8 cellular contexts compared by ENCODE assay signal in the genomic region with DNA sequence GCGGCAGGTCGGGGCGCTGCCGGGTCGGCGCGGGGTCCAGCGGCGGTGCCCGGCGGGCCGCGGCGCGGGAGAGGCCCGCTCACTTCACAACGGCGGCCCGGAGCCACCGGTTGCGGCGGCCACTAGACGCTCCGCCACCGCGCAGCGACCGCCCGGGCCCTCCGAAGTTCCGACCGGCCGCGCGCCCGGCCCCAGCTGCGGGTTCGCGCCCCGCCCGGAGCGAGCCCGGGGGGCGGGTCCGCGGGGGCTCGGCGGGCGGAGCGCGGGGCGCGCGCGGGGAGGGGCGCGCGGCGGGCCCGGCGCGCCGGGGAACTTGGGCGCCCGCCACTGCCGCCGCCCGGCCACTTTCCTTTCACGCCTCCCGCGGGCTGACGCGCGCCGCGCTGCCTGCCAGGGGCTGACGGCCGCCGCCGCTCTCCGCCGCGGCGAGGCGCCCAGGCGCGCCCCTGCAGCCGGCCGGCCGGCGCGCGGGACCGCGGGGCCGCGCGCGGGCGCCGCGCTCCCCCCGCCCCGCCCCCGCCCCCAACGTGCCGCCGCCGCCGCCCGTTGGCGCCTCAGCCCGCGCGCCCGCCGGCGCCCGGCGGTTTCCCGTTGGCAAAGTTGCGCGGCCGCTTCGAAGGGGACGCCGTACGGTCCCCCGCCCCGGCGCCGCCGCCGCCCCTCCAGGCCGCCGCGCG. TPM values are rescaled to one million over a fixed set of nuclear protein-coding genes. Genes with fewer than 3 reads are reported as not detected.
DNase-seq lines count a peak whose midpoint lies in the region; ATAC-seq and TF ChIP-seq lines count a peak whose summit lies in the region.

No MANE protein-coding gene starts in this region.

- no peaks in the 10 kb centered on the region for H3K27me3 ChIP-seq in adipocyte (replicated peaks; ENCODE audit: control insufficient read depth, insufficient read depth, low read length)
- H3K27me3 ChIP-seq in left ventricle myocardium inferior (ENCODE audit: low read depth), result no peaks in the 10 kb centered on the region

- DNase-seq in AG09309 (ENCODE audit: low read depth), result no peak
- DNase-seq in SK-N-MC (ENCODE audit: low read depth, low spot score), result no peak
- peak; percentile 78 for DNase-seq in adipocyte (ENCODE audit: low read depth)
- peak; percentile 66 for DNase-seq in left ventricle myocardium inferior
- peak; percentile 86 for DNase-seq in posterior vena cava (ENCODE audit: low spot score)
- no peak for DNase-seq in NCI-H446 treated with DMSO at 0.1 percent for 48 hours (lab: John Stamatoyannopoulos, UW)

- H3K9me3 ChIP-seq in SK-N-MC (ENCODE audit: low read depth, low read length) (no peaks in the 10 kb centered on the region), adipocyte (ENCODE audit: control insufficient read depth, low read length) (no peaks in the 10 kb centered on the region), left ventricle myocardium inferior (replicated peaks) (no peaks in the 10 kb centered on the region)

- H3K27ac ChIP-seq in SK-N-MC, result no peak overlapping the region
- H3K27ac ChIP-seq in left ventricle myocardium inferior (replicated peaks), result peak overlapping the region; percentile 95

- ATAC-seq in GM18867 (IDR thresholded peaks at IDR 0.05; ENCODE audit: unreplicated experiment) (peak; percentile 49), HG03139 (IDR thresholded peaks at IDR 0.05; ENCODE audit: unreplicated experiment) (peak; percentile 35)

- TF ChIP-seq CTCF in AG09309 (IDR thresholded peaks at IDR 0.05; ENCODE audit: control insufficient read depth, insufficient read depth, low read depth, low read length, missing control alignments) (no peak), left ventricle myocardium inferior (IDR thresholded peaks at IDR 0.05; ENCODE audit: borderline replicate concordance) (no peak)

- H3K4me3 ChIP-seq in AG09309 (ENCODE audit: control insufficient read depth, low read depth, low read length) (peak overlapping the region; percentile 73), SK-N-MC (peak overlapping the region; percentile 78), adipocyte (ENCODE audit: low read length) (peak overlapping the region; percentile 88), left ventricle myocardium inferior (peak overlapping the region; percentile 97)

- H3K4me1 ChIP-seq in adipocyte (ENCODE audit: control insufficient read depth, insufficient read depth, low read length) (peaks cover 9% of the 10 kb centered on the region), left ventricle myocardium inferior (peaks cover 48% of the 10 kb centered on the region)

- H3K9ac ChIP-seq in SK-N-MC (ENCODE audit: insufficient read length), result peak overlapping the region; percentile 60
- peak overlapping the region; percentile 85 for H3K9ac ChIP-seq in adipocyte (ENCODE audit: low read length)

- H3K36me3 ChIP-seq in SK-N-MC (ENCODE audit: insufficient read depth, low read length) (no peaks in the 10 kb centered on the region), adipocyte (ENCODE audit: control insufficient read depth, insufficient read depth, low read length, severe bottlenecking) (no peaks in the 10 kb centered on the region), left ventricle myocardium inferior (no peaks in the 10 kb centered on the region)

- intact Hi-C loops in left ventricle myocardium inferior (cut with micrococcal nuclease), result no loop called here
- intact Hi-C loops in posterior vena cava (cut with DNase I), result no loop called here

RNA-seq across cellular contexts. Expression of gene SFMBT1, which starts 0.6 kb away (rescaled TPM):
- 15.9 TPM for total RNA-seq in left ventricle myocardium inferior
- 1 to 10 TPM; 9.4 to 9.8 TPM for total RNA-seq in posterior vena cava

Comparison
In these comparisons a context has a peak if more than half of its experiments do, and no peak if none do; other contexts are left out.
1. DNase-seq: peak in adipocyte (single experiment), left ventricle myocardium inferior (single experiment) and posterior vena cava (single experiment); none in AG09309 (single experiment), SK-N-MC (single experiment) and NCI-H446 treated with DMSO at 0.1 percent for 48 hours (single experiment).
2. Peak in every context shown above with its lines, with median percentiles within 50 percentile points of each other: H3K4me3 ChIP-seq.